ENCODE assay signal across 19 cellular contexts in the genomic region with DNA sequence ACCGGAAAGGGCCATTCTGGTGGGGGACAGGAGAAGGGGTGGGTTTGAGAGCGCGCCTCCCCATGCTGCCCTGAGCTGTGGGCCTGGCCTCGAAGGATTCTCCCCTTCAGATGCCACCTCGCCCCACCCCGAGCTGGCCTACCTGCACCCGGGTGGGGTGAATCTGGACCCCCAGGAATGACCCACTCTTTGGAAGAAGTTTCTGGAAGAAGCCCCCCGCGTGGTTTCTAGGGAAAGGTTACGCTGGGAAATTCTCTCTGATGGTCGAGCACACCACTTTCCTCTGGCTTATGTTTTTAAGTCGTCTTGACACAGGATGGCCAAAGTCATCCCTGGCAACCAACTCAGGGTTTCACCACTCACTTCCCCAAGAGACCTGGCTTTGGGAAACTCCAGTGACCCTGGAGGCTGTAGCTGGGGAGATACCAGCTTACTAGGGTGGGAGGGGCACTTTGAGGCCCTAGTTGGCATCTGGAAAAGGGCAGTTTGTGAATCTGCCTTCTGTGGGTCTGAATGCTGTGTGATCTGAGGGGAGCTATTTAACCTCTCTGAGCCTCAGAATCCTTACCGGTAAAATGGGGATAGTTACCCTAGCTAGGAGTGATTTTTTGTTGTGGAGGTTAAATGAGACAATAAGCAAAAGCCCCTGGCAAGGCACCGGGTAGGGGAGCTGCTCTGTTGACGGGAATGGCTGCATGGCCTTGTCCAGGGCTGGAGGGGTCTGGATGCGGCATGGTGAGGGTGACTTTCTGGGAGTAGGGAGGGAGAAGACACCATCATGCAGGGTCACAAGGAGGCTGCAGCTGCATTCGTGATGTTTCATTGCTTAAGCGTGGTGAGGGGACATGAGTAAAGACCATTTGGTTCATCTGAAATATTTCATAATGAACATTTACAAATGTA. TPM values are rescaled to one million over a fixed set of nuclear protein-coding genes. Genes with fewer than 3 reads are reported as not detected.
DNase-seq lines count a peak whose midpoint lies in the region; ATAC-seq, FAIRE-seq and TF ChIP-seq lines count a peak whose summit lies in the region.
"Had no signal": no experiment of that assay in that cellular context is flagged by ENCODE, and none has a peak within 500 bp of the region (broad histone marks: within the 10 kb centered on the region; RNA-seq: fewer than 3 reads in every experiment).

No MANE protein-coding gene starts in this region.

- peaks cover 3% of the 10 kb centered on the region for H3K9me1 ChIP-seq in K562 (ENCODE audit: control insufficient read depth, insufficient read depth, low read length)

- H3K27ac ChIP-seq in GM23338 (ENCODE audit: low read depth) = no peak overlapping the region
- no peak overlapping the region for H3K27ac ChIP-seq in K562 (ENCODE audit: extremely low read depth, low read depth, low read length)
- H3K27ac ChIP-seq in sigmoid colon = no peak overlapping the region
- H3K27ac ChIP-seq: KMS-11 had no signal

- intact Hi-C loops in K562 (cut with micrococcal nuclease) (no loop called here), sigmoid colon (cut with DNase I) (no loop called here)

- TF ChIP-seq POLR2A in K562 (conservative IDR thresholded peaks at IDR 0.05) = no peak
- TF ChIP-seq POLR2A in sigmoid colon (IDR thresholded peaks at IDR 0.05) = no peak
- TF ChIP-seq POLR2A in GM12892 (IDR thresholded peaks at IDR 0.05; ENCODE audit: low read depth, low read length) = no peak

- H2AFZ ChIP-seq in GM23338 (peak overlapping the region; percentile 56; the same call in 1 of the 2 replicates), K562 (ENCODE audit: low read depth, low read length) (no peak overlapping the region)

- POLR2A ChIA-PET in K562 (lab: Yijun Ruan, JAX) = interaction anchor here (0.6 to 0.7 kb wide), 2 partner anchors 13 to 14 kb away, joined by 3 to 4 read pairs; no protein-coding TSS in a partner anchor

- no peak for FAIRE-seq in K562 (lab: Jason Lieb, UNC)
- no peak for FAIRE-seq in GM12892 (lab: Jason Lieb, UNC)
- FAIRE-seq: D721Med, GM19239 had no signal

- ATAC-seq in GM23338 (no peak), K562 (no peak), HG03439 (IDR thresholded peaks at IDR 0.05; ENCODE audit: unreplicated experiment) (no peak)
- no peak for ATAC-seq in stimulated activated naive B cell treated with anti-CD40 and anti-IgM and Interleukin-4, amounts not matched to agents 10 μg/mL and 1 μg/mL and 100 μg/mL, for 72 hours (replicated peaks)
- ATAC-seq in activated naive CD4-positive, alpha-beta T cell treated with anti-CD3 and anti-CD28 coated beads, Interleukin-2, amount 50 U/mL, for 72 hours = no peak

- no peak for TF ChIP-seq CTCF in GM23338 (conservative IDR thresholded peaks at IDR 0.05; ENCODE audit: low read depth in 2 of 2)
- no peak for TF ChIP-seq CTCF in K562 (IDR thresholded peaks at IDR 0.05 in 2 of 3, conservative IDR thresholded peaks at IDR 0.05 in 1 of 3; ENCODE audit: insufficient read depth in 2 of 3, low read depth in 1 of 3, low read length in 3 of 3)
- TF ChIP-seq CTCF in sigmoid colon (IDR thresholded peaks at IDR 0.05) = no peak

- DNase-seq in GM23338 (ENCODE audit: low spot score) = no peak
- no peak for DNase-seq in K562 (ENCODE audit: extremely low read depth in 1 of 4, low spot score in 3 of 4)
- DNase-seq in mucosa of gallbladder (ENCODE audit: low spot score) = peak; percentile 6
- DNase-seq in sigmoid colon = peak; percentile 35
- no peak for DNase-seq in GM12892 (ENCODE audit: insufficient read length)
- DNase-seq in stimulated activated naive B cell treated with anti-CD40 and anti-IgM and Interleukin-4, amounts not matched to agents 10 μg/mL and 1 μg/mL and 100 μg/mL, for 72 hours = no peak
- no peak for DNase-seq in activated naive CD4-positive, alpha-beta T cell treated with anti-CD3 and anti-CD28 coated beads, Interleukin-2, amount 50 U/mL, for 72 hours (ENCODE audit: low spot score in 2 of 2)
- DNase-seq: CD4-positive, alpha-beta T cell; DND-41; GDM1; MM.1S; NCI-H1105 treated with DMSO at 0.1 percent for 48 hours; NCI-H187; NCI-H446 treated with DMSO at 0.1 percent for 48 hours; NCI-H748 treated with DMSO at 0.1 percent for 48 hours had no signal

- H3F3A ChIP-seq in GM23338 (replicated peaks; ENCODE audit: low read depth) = no peaks in the 10 kb centered on the region

- H4K20me1 ChIP-seq in GM23338 (replicated peaks; ENCODE audit: insufficient read depth) = no peaks in the 10 kb centered on the region
- H4K20me1 ChIP-seq in K562 (replicated peaks; ENCODE audit: control insufficient read depth, insufficient read depth, low read length) = no peaks in the 10 kb centered on the region; the same call in 1 of the 2 replicates

- peaks cover 25% of the 10 kb centered on the region for H3K4me1 Mint-ChIP-seq in GM23338
- H3K4me1 Mint-ChIP-seq in stimulated activated naive B cell treated with anti-CD40 and anti-IgM and Interleukin-4, amounts not matched to agents 10 μg/mL and 1 μg/mL and 100 μg/mL, for 72 hours = no peaks in the 10 kb centered on the region

- no peak overlapping the region for H3K4me3 ChIP-seq in GM23338
- no peak overlapping the region for H3K4me3 ChIP-seq in K562
- H3K4me3 ChIP-seq in sigmoid colon = no peak overlapping the region

- H3K9me3 ChIP-seq in K562 (replicated peaks; ENCODE audit: control insufficient read depth, insufficient read depth, low read depth, low read length) = no peaks in the 10 kb centered on the region; the same call in 1 of the 2 replicates
- no peaks in the 10 kb centered on the region for H3K9me3 ChIP-seq in sigmoid colon

- no peaks in the 10 kb centered on the region for H3K9me2 ChIP-seq in GM23338 (ENCODE audit: insufficient read depth)

- H3K4me1 ChIP-seq in GM23338 (ENCODE audit: insufficient read depth) = peaks cover 5% of the 10 kb centered on the region; the same call in 1 of the 2 replicates
- peaks cover 0 to 4% of the 10 kb centered on the region in 2 experiments; a peak in 1 of 5 replicates for H3K4me1 ChIP-seq in K562 (replicated peaks in 1 of 2; ENCODE audit: control insufficient read depth in 2 of 2, insufficient read depth in 2 of 2, low read length in 2 of 2)
- no peaks in the 10 kb centered on the region for H3K4me1 ChIP-seq in sigmoid colon

- no peaks in the 10 kb centered on the region for H3K27me3 ChIP-seq in GM23338 (ENCODE audit: insufficient read depth)
- H3K27me3 ChIP-seq in K562 (ENCODE audit: control insufficient read depth in 2 of 2, insufficient read depth in 2 of 2, low read length in 2 of 2) = peaks cover 16 to 56% of the 10 kb centered on the region in 2 experiments
- peaks cover 0 to 3% (median 0%) of the 10 kb centered on the region in 3 donors for H3K27me3 ChIP-seq in sigmoid colon

- CTCF ChIA-PET in K562 (lab: Yijun Ruan, JAX; ENCODE audit: low intra/inter-chr PET ratio) = interaction anchor here (0.6 kb wide), 1 partner anchor 635 kb away, joined by 3 read pairs; no protein-coding TSS in a partner anchor

- no peaks in the 10 kb centered on the region for H3K36me3 Mint-ChIP-seq in GM23338 (ENCODE audit: low read depth)
- no peaks in the 10 kb centered on the region for H3K36me3 Mint-ChIP-seq in stimulated activated naive B cell treated with anti-CD40 and anti-IgM and Interleukin-4, amounts not matched to agents 10 μg/mL and 1 μg/mL and 100 μg/mL, for 72 hours
- no peaks in the 10 kb centered on the region for H3K36me3 Mint-ChIP-seq in activated naive CD4-positive, alpha-beta T cell treated with anti-CD3 and anti-CD28 coated beads, Interleukin-2, amount 50 U/mL, for 72 hours

- no TSS peak for BruUV-seq in K562 (replicated peaks; lab: Mats Ljungman, UMichigan)

- peaks cover 14% of the 10 kb centered on the region for H3K27me3 Mint-ChIP-seq in GM23338 (ENCODE audit: insufficient read depth, low read depth, poor library complexity)
- peaks cover 6 to 14% of the 10 kb centered on the region in 2 donors for H3K27me3 Mint-ChIP-seq in stimulated activated naive B cell treated with anti-CD40 and anti-IgM and Interleukin-4, amounts not matched to agents 10 μg/mL and 1 μg/mL and 100 μg/mL, for 72 hours

- H3K4me3 Mint-ChIP-seq in GM23338 = no peak overlapping the region
- no peak overlapping the region for H3K4me3 Mint-ChIP-seq in stimulated activated naive B cell treated with anti-CD40 and anti-IgM and Interleukin-4, amounts not matched to agents 10 μg/mL and 1 μg/mL and 100 μg/mL, for 72 hours
- H3K4me3 Mint-ChIP-seq: CD4-positive, alpha-beta T cell had no signal

- H3K27ac Mint-ChIP-seq in GM23338 = no peak overlapping the region
- no peak overlapping the region for H3K27ac Mint-ChIP-seq in stimulated activated naive B cell treated with anti-CD40 and anti-IgM and Interleukin-4, amounts not matched to agents 10 μg/mL and 1 μg/mL and 100 μg/mL, for 72 hours
- H3K27ac Mint-ChIP-seq in activated naive CD4-positive, alpha-beta T cell treated with anti-CD3 and anti-CD28 coated beads, Interleukin-2, amount 50 U/mL, for 72 hours = no peak overlapping the region
- H3K27ac Mint-ChIP-seq: CD4-positive, alpha-beta T cell had no signal

- no peaks in the 10 kb centered on the region for H3K79me2 ChIP-seq in GM23338 (replicated peaks; ENCODE audit: insufficient read depth)
- H3K79me2 ChIP-seq in K562 (ENCODE audit: control insufficient read depth, insufficient read depth, low read length) = no peaks in the 10 kb centered on the region

- WGBS in K562 (ENCODE audit: insufficient coverage, low coverage, missing lambda C conversion rate) = 3% methylated on average over 17 of the region's 18 CpGs
- 84 to 85% methylated on average over 18 of the region's 18 CpGs for WGBS in sigmoid colon, 2 donors

- in situ Hi-C loops in K562 (cut with MboI) = no loop called here

- no peak overlapping the region for H3K9ac ChIP-seq in K562 (ENCODE audit: insufficient read depth in 1 of 2, low read depth in 2 of 2, low read length in 2 of 2)
- H3K9ac ChIP-seq: KMS-11 had no signal

- H3K4me2 ChIP-seq in GM23338 = no peak overlapping the region
- no peak overlapping the region for H3K4me2 ChIP-seq in K562 (ENCODE audit: insufficient read depth, low read length)
- H3K4me2 ChIP-seq: KMS-11 had no signal

- TF ChIP-seq EP300 in K562 (IDR thresholded peaks at IDR 0.05; ENCODE audit: low read length) (no peak), sigmoid colon (IDR thresholded peaks at IDR 0.05) (no peak)

- TF ChIP-seq RAD21 in K562 (CRISPR knock-in tag; conservative IDR thresholded peaks at IDR 0.05 in 1 of 2, IDR thresholded peaks at IDR 0.05 in 1 of 2) = no peak

- H3K36me3 ChIP-seq in GM23338 (ENCODE audit: insufficient read depth) = no peaks in the 10 kb centered on the region
- H3K36me3 ChIP-seq in K562 (ENCODE audit: control insufficient read depth, insufficient read depth, low read length) = no peaks in the 10 kb centered on the region
- no peaks in the 10 kb centered on the region for H3K36me3 ChIP-seq in sigmoid colon

- H3K9me3 Mint-ChIP-seq in GM23338 = no peaks in the 10 kb centered on the region
- H3K9me3 Mint-ChIP-seq in stimulated activated naive B cell treated with anti-CD40 and anti-IgM and Interleukin-4, amounts not matched to agents 10 μg/mL and 1 μg/mL and 100 μg/mL, for 72 hours = no peaks in the 10 kb centered on the region
- H3K9me3 Mint-ChIP-seq in activated naive CD4-positive, alpha-beta T cell treated with anti-CD3 and anti-CD28 coated beads, Interleukin-2, amount 50 U/mL, for 72 hours = no peaks in the 10 kb centered on the region
- H3K9me3 Mint-ChIP-seq: CD4-positive, alpha-beta T cell had no signal

RNA-seq across cellular contexts. Expression of gene ACCSL, which starts 45.3 kb away (rescaled TPM):
- total RNA-seq in GM23338 (2014; rRNA removed; shearing (Covaris generic)) = not detected in 2 replicates
- polyA plus RNA-seq in GM23338 (2016; fragmentation: Nextera tagmentation; extraction: Ambion mirVana) = not detected in 2 replicates
- total RNA-seq in K562 (2011; cell fraction: chromatin; rRNA removed; ENCODE audit: low replicate concordance) = not detected in 2 replicates
- total RNA-seq in K562 (2011; cell fraction: nucleolus; rRNA removed) = not detected in 2 replicates
- total RNA-seq in K562 (2011; cell fraction: nucleoplasm; rRNA removed) = 0.22 TPM in 1 of 2 replicates, not detected in the other
- total RNA-seq in K562 (2014; rRNA removed) = not detected in 2 replicates
- not detected in 2 replicates for total RNA-seq in K562 (2014; rRNA removed; fragmentation: Illumina TruSeq; extraction: Trizol)
- not detected in 2 replicates for total RNA-seq in K562 (2015; rRNA removed; fragmentation: Illumina TruSeq; extraction: Trizol)
- not detected in 2 replicates for total RNA-seq in K562 (2021)
- not detected in 2 replicates for polyA plus RNA-seq in K562 (2011; rRNA removed)
- polyA plus RNA-seq in K562 (2011; cell fraction: cytosol; rRNA removed) = not detected in 2 replicates
- not detected in 2 replicates for polyA plus RNA-seq in K562 (2011; cell fraction: nucleus; rRNA removed)
- not detected in 2 replicates for polyA plus RNA-seq in K562 (2012)
- polyA plus RNA-seq in K562 (2014; fragmentation: Illumina TruSeq; extraction: Trizol) = not detected in 2 replicates
- polyA plus RNA-seq in K562 (2014; fragmentation: Nextera tagmentation; extraction: Ambion mirVana) = not detected
- polyA plus RNA-seq in K562 (2014; rRNA removed) = not detected in 2 replicates
- not detected in 2 replicates for polyA minus RNA-seq in K562 (2011; rRNA and poly(A)+ RNA removed)
- not detected in 2 replicates for polyA minus RNA-seq in K562 (2011; cell fraction: cytosol; rRNA and poly(A)+ RNA removed)
- not detected in 2 replicates for polyA minus RNA-seq in K562 (2011; cell fraction: nucleus; rRNA and poly(A)+ RNA removed)
- total RNA-seq in mucosa of gallbladder = not detected
- total RNA-seq in sigmoid colon = under 1 TPM in 1 of 4 donors, not detected in 3; 0.27 TPM
- polyA plus RNA-seq in sigmoid colon = not detected
- 0.32 TPM for polyA plus RNA-seq in GM12892 (2012; ENCODE audit: missing spikeins)
- total RNA-seq in activated naive CD4-positive, alpha-beta T cell treated with anti-CD3 and anti-CD28 coated beads, Interleukin-2, amount 50 U/mL, for 72 hours = under 1 TPM in 1 of 2 donors, not detected in 1; 0.11 TPM
- total RNA-seq: CD4-positive, alpha-beta T cell had no signal

Comparison
In these comparisons a context has a peak if more than half of its experiments do, and no peak if none do; other contexts are left out.
1. DNase-seq: peak in mucosa of gallbladder (single experiment) and sigmoid colon (single experiment); none in GM23338 (single experiment), K562 (0 of 4), GM12892 (single experiment), stimulated activated naive B cell treated with anti-CD40 and anti-IgM and Interleukin-4, amounts not matched to agents 10 μg/mL and 1 μg/mL and 100 μg/mL, for 72 hours (single experiment) and activated naive CD4-positive, alpha-beta T cell treated with anti-CD3 and anti-CD28 coated beads, Interleukin-2, amount 50 U/mL, for 72 hours (0 of 2).